ENCODE assay signal across 8 cellular contexts in genomic region chr1:153626929-153627796, GRCh38. TPM values are rescaled to one million over a fixed set of nuclear protein-coding genes. Genes with fewer than 3 reads are reported as not detected.
DNase-seq lines count a peak whose midpoint lies in the region; ATAC-seq lines count a peak whose summit lies in the region.

S100A13 (minus strand) TSS chr1:153627505; CDS start chr1:153626472, 1,033 bp downstream.

- peaks cover 34% of the 10 kb centered on the region for H3K4me1 ChIP-seq in NT2/D1 (ENCODE audit: insufficient read depth, insufficient read length)
- peaks cover 49% of the 10 kb centered on the region for H3K4me1 ChIP-seq in skeletal muscle satellite cell (ENCODE audit: control insufficient read depth, insufficient read depth, low read length)

- H3K4me3 Mint-ChIP-seq in immature natural killer cell: peak within 1 kb of the TSS in 3 of 5 donors; percentile 28 to 69 (median 42)

- H3K9ac ChIP-seq in NT2/D1 (ENCODE audit: insufficient read length, low read depth): peak within 1 kb of the TSS; percentile 91
- H3K9ac ChIP-seq in skeletal muscle satellite cell (ENCODE audit: low read depth, low read length): peak within 1 kb of the TSS; percentile 92

- H3K27me3 ChIP-seq in NT2/D1 (ENCODE audit: insufficient read depth, insufficient read length) (no peaks in the 10 kb centered on the region), skeletal muscle satellite cell (ENCODE audit: control insufficient read depth, insufficient read depth, low read length) (no peaks in the 10 kb centered on the region)

- ATAC-seq in HG03432 (IDR thresholded peaks at IDR 0.05; ENCODE audit: unreplicated experiment): peak; percentile 46
- ATAC-seq in HG03196 (IDR thresholded peaks at IDR 0.05; ENCODE audit: unreplicated experiment): no peak

- DNase-seq in C1 segment of cervical spinal cord (lab: John Stamatoyannopoulos, UW) (peak in 12 of 14 donors; percentile 52 to 84 (median 68)), NT2/D1 (ENCODE audit: low read depth, low spot score) (peak; percentile 99), caudate nucleus (lab: John Stamatoyannopoulos, UW) (peak in 44 of 61 donors; percentile 14 to 74 (median 43)), immature natural killer cell (peak in 1 of 3 donors; percentile 36), MV-4-11 (lab: John Stamatoyannopoulos, UW) (no peak)

- H3K36me3 Mint-ChIP-seq in immature natural killer cell: peaks cover 0 to 8% (median 0%) of the 10 kb centered on the region in 3 donors

- H3K36me3 ChIP-seq in NT2/D1 (ENCODE audit: insufficient read depth, insufficient read length, low read length) (peaks cover 43% of the 10 kb centered on the region), skeletal muscle satellite cell (ENCODE audit: insufficient read depth, low read length) (peaks cover 26% of the 10 kb centered on the region)

- H3K9me3 Mint-ChIP-seq in immature natural killer cell: no peaks in the 10 kb centered on the region

- H3K4me2 ChIP-seq in skeletal muscle satellite cell (ENCODE audit: low read length): peak within 1 kb of the TSS; percentile 92

- H3K27me3 Mint-ChIP-seq in immature natural killer cell (ENCODE audit: low read depth in 3 of 3): peaks cover 0 to 9% (median 5%) of the 10 kb centered on the region in 3 donors

- peaks cover 6 to 19% of the 10 kb centered on the region in 2 donors for H3K4me1 Mint-ChIP-seq in immature natural killer cell

- H3K27ac ChIP-seq in caudate nucleus (ENCODE audit: low read depth, low read length): peak within 1 kb of the TSS; percentile 97

- H3K9me3 ChIP-seq in NT2/D1 (ENCODE audit: insufficient read depth, low read length): no peaks in the 10 kb centered on the region
- no peaks in the 10 kb centered on the region for H3K9me3 ChIP-seq in skeletal muscle satellite cell (replicated peaks; ENCODE audit: low read length)

- peak within 1 kb of the TSS; percentile 75 for H3K4me3 ChIP-seq in NT2/D1 (ENCODE audit: insufficient read length, low read depth)
- H3K4me3 ChIP-seq in skeletal muscle satellite cell (ENCODE audit: low read length): peak within 1 kb of the TSS; percentile 81

- H3K27ac Mint-ChIP-seq in immature natural killer cell: peak within 1 kb of the TSS in 1 of 6 donors; percentile 49

RNA-seq across cellular contexts. Expression of gene S100A13, which starts in this region (rescaled TPM):
- 1 to 10 TPM; 1.5 to 9.7 (median 3.7) TPM for polyA plus RNA-seq in immature natural killer cell
- 109 and 142 TPM in 2 replicates for total RNA-seq in skeletal muscle satellite cell (2012; rRNA removed)
